Comparison of ENCODE assay signal across 12 cellular contexts in the genomic region with DNA sequence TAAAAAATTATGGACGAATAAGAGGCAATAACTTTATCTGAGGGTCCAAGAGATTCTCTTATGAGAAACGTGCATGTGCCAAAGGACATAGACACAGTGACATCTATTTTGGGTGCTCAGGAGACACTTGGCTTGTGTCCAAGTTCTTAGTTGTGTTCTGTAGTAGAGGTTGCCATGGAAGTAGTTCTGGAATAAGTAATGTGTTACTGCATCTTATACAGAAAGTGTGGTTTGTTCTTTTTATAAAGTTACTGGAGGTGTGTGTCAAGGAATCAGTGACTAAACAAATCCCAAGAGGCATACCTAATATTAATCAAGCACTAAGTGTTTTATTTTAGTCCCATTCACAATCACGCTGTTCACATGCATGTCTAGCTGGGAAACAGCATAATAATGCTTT.
DNase-seq lines count a peak whose midpoint lies in the region; ATAC-seq and TF ChIP-seq lines count a peak whose summit lies in the region.
"Had no signal": no experiment of that assay in that cellular context is flagged by ENCODE, and none has a peak within 500 bp of the region (broad histone marks: within the 10 kb centered on the region; RNA-seq: fewer than 3 reads in every experiment).

No MANE protein-coding gene starts in this region.

- H3K27me3 ChIP-seq in IMR-90 (ENCODE audit: control insufficient read depth, insufficient read depth, low read length) (no peaks in the 10 kb centered on the region), aorta (ENCODE audit: control insufficient read depth in 1 of 2, insufficient read depth in 2 of 2, low read length in 1 of 2) (no peaks in the 10 kb centered on the region)
- H3K27me3 ChIP-seq: adrenal gland had no signal

- in situ Hi-C loops in IMR-90 (cut with MboI; ENCODE audit: low sequenced_read_pairs) = no loop called here

- H3K9ac ChIP-seq in IMR-90 (ENCODE audit: low read depth, low read length) = no peak overlapping the region

- H3K4me1 ChIP-seq in IMR-90 (ENCODE audit: control insufficient read depth, insufficient read depth, low read length) (peaks cover 9% of the 10 kb centered on the region), aorta (ENCODE audit: control insufficient read depth in 1 of 2, insufficient read depth in 2 of 2, low read length in 2 of 2) (peaks cover 0 to 9% of the 10 kb centered on the region in 2 donors)
- H3K4me1 ChIP-seq: adrenal gland had no signal

- intact Hi-C loops in IMR-90 (cut with micrococcal nuclease) (no loop called here), aorta (cut with DNase I) (no loop called here)

- H3K36me3 ChIP-seq in IMR-90 (ENCODE audit: control insufficient read depth, insufficient read depth, low read length) (no peaks in the 10 kb centered on the region), aorta (ENCODE audit: control insufficient read depth in 1 of 2, insufficient read depth in 2 of 2, low read length in 1 of 2) (no peaks in the 10 kb centered on the region)
- H3K36me3 ChIP-seq: adrenal gland had no signal

- H3K14ac ChIP-seq in IMR-90 (replicated peaks; ENCODE audit: low read depth, low read length) = no peak overlapping the region; the same call in 1 of the 2 replicates

- TF ChIP-seq POLR2A in IMR-90 (IDR thresholded peaks at IDR 0.05; ENCODE audit: low read depth, low read length) = no peak

- ATAC-seq in IMR-90 (ENCODE audit: low read depth) = no peak
- peak; percentile 55 for ATAC-seq in aorta (ENCODE audit: low FRiP score)
- ATAC-seq: natural killer cell treated with Interleukin-12 subunit alpha and Interleukin-12 subunit beta and Interleukin-15 and Interleukin-18, amount 100 ng/mL, for 72 hours had no signal

- CTCF ChIA-PET in IMR-90 (lab: Yijun Ruan, JAX) = interaction anchor here (0.6 to 1.5 kb wide), 2 partner anchors 15 to 745 kb away, joined by 3 to 6 read pairs; no protein-coding TSS in a partner anchor

- peak overlapping the region; percentile 78; the same call in 1 of the 2 replicates for H3K4me2 ChIP-seq in IMR-90 (ENCODE audit: low read depth, low read length)

- peak overlapping the region; percentile 59; the same call in 1 of the 2 replicates for H2BK20ac ChIP-seq in IMR-90 (ENCODE audit: low read depth, low read length)

- H4K91ac ChIP-seq in IMR-90 (ENCODE audit: insufficient read depth, low read depth, low read length) = no peak overlapping the region; the same call in 1 of the 2 replicates

- no peaks in the 10 kb centered on the region for H4K20me1 ChIP-seq in IMR-90 (ENCODE audit: insufficient read depth, low read length)

- WGBS in IMR-90 (ENCODE audit: extremely low coverage in 2 of 2, insufficient read length in 1 of 2), 2 experiments = 50% methylated on average over 1 of the region's 3 CpGs; no CpG with 5 or more reads in 1 of the 2 experiments
- 15 to 35% methylated on average over 3 of the region's 3 CpGs for WGBS in aorta, 2 donors

- H3K4ac ChIP-seq in IMR-90 (ENCODE audit: low read depth, low read length) = peak overlapping the region; percentile 82; the same call in 1 of the 2 replicates

- H4K8ac ChIP-seq in IMR-90 (ENCODE audit: low read depth in 2 of 2, low read length in 2 of 2) = peak overlapping the region in 1 of 2 experiments; percentile 78; a peak in 1 of 4 replicates

- H2BK15ac ChIP-seq in IMR-90 (ENCODE audit: low read depth, low read length) = 0 out of 3 replicates have a peak overlapping the region, but pooled peaks have one; percentile 74

- no peak overlapping the region; the same call in 1 of the 2 replicates for H3K56ac ChIP-seq in IMR-90 (ENCODE audit: extremely low read depth, insufficient read depth, low read length)

- H2AFZ ChIP-seq in IMR-90 (replicated peaks; ENCODE audit: low read length, poor library complexity) = no peak overlapping the region

- H3K9me3 ChIP-seq in IMR-90 (ENCODE audit: control insufficient read depth, insufficient read depth, low read length) (no peaks in the 10 kb centered on the region), aorta (ENCODE audit: control insufficient read depth, low read length) (no peaks in the 10 kb centered on the region)
- H3K9me3 ChIP-seq: adrenal gland had no signal

- 0 out of 2 replicates have a peak, but pooled peaks cover 3% of the 10 kb centered on the region for H3K9me1 ChIP-seq in IMR-90 (ENCODE audit: insufficient read depth, low read length)

- H3K79me1 ChIP-seq in IMR-90 (ENCODE audit: low read depth in 1 of 2, low read length in 2 of 2) = peaks cover 3 to 24% of the 10 kb centered on the region in 2 experiments; a peak in 2 of 4 replicates

- peak overlapping the region; percentile 32; the same call in 1 of the 2 replicates for H3K23ac ChIP-seq in IMR-90 (ENCODE audit: low read depth, low read length)

- H2BK5ac ChIP-seq in IMR-90 (ENCODE audit: low read depth, low read length, poor library complexity, severe bottlenecking) = peak overlapping the region; percentile 85

- H2BK120ac ChIP-seq in IMR-90 (ENCODE audit: low read depth, low read length) = peak overlapping the region; percentile 41; the same call in 1 of the 2 replicates

- H2AK5ac ChIP-seq in IMR-90 (ENCODE audit: low read depth, low read length) = no peak overlapping the region; the same call in 1 of the 2 replicates

- H3K4me3 ChIP-seq in IMR-90 (ENCODE audit: insufficient read depth, low read depth, low read length) (no peak overlapping the region), fibroblast of villous mesenchyme (ENCODE audit: low read depth, low read length) (no peak overlapping the region), aorta (ENCODE audit: low read length in 2 of 2) (peak overlapping the region in 1 of 2 donors; percentile 20)
- H3K4me3 ChIP-seq: adrenal gland had no signal

- peak overlapping the region; percentile 35; the same call in 1 of the 2 replicates for H3K18ac ChIP-seq in IMR-90 (ENCODE audit: low read depth, low read length)

- peak overlapping the region; percentile 29; the same call in 1 of the 2 replicates for H4K5ac ChIP-seq in IMR-90 (ENCODE audit: low read depth, low read length)

- H3K27ac ChIP-seq in IMR-90 (ENCODE audit: insufficient read depth, low read length) = no peak overlapping the region
- H3K27ac ChIP-seq in aorta (ENCODE audit: low read depth in 1 of 2, low read length in 2 of 2) = no peak overlapping the region
- H3K27ac ChIP-seq: 22Rv1, adrenal gland had no signal

- dilution Hi-C loops in IMR-90 (cut with HindIII; ENCODE audit: low sequenced_read_pairs, unreplicated experiment) = no loop called here

- no peak for TF ChIP-seq CTCF in IMR-90 (conservative IDR thresholded peaks at IDR 0.05; ENCODE audit: low read depth, low read length)
- no peak for TF ChIP-seq CTCF in fibroblast of villous mesenchyme (IDR thresholded peaks at IDR 0.05; ENCODE audit: insufficient read depth, low read depth, low read length)

- BruUV-seq in IMR-90 (replicated peaks; lab: Mats Ljungman, UMichigan) = no TSS peak

- DNase-seq in NCI-H2029 (lab: John Stamatoyannopoulos, UW) (peak; percentile 42), NCI-H2029 treated with DMSO at 0.1 percent for 48 hours (lab: John Stamatoyannopoulos, UW) (no peak), IMR-90 (no peak), fibroblast of villous mesenchyme (ENCODE audit: low read depth) (peak; percentile 45), aorta (no peak), D341Med (ENCODE audit: low spot score) (no peak), NCI-H524 treated with DMSO at 0.1 percent for 48 hours (lab: John Stamatoyannopoulos, UW) (no peak)
- DNase-seq in stimulated activated CD4-positive, alpha-beta T cell treated with anti-CD3 and anti-CD28 coated beads, Interleukin-2, amount 100 ng/mL, for 24 hours = no peak
- DNase-seq: activated CD4-positive, alpha-beta T cell treated with anti-CD3 and anti-CD28 coated beads, Interleukin-2, amount 10 ng/mL, durations not matched to agents 24 days and 14 days; adrenal gland had no signal

- TF ChIP-seq RAD21 in IMR-90 (IDR thresholded peaks at IDR 0.05; ENCODE audit: low read length) = no peak

- H2AK9ac ChIP-seq in IMR-90 (replicated peaks; ENCODE audit: low read depth, low read length, poor library complexity) = no peak overlapping the region

- POLR2A ChIA-PET in IMR-90 (lab: Charles Lee; ENCODE audit: unreplicated experiment) = interaction anchor here (0.7 kb wide), 1 partner anchor 18 kb away, joined by 4 read pairs; no protein-coding TSS in a partner anchor

TF ChIP-seq in IMR-90, 13 proteins besides CTCF, POLR2A, EP300 and RAD21:
- TF ChIP-seq FOS (IDR thresholded peaks at IDR 0.05; ENCODE audit: low read depth, low read length) (no peak), ELK1 (IDR thresholded peaks at IDR 0.05; ENCODE audit: borderline replicate concordance, low read depth, low read length) (no peak), CHD1 (IDR thresholded peaks at IDR 0.05; ENCODE audit: low read depth, low read length) (no peak), SMC3 (IDR thresholded peaks at IDR 0.05; ENCODE audit: low read depth, low read length) (no peak), RFX5 (IDR thresholded peaks at IDR 0.05; ENCODE audit: low read depth, low read length) (no peak), USF2 (IDR thresholded peaks at IDR 0.05; ENCODE audit: low read depth, low read length) (no peak), BHLHE40 (IDR thresholded peaks at IDR 0.05; ENCODE audit: low read depth, low read length) (no peak), RCOR1 (IDR thresholded peaks at IDR 0.05; ENCODE audit: insufficient replicate concordance, low read length) (no peak), MAFK (IDR thresholded peaks at IDR 0.05; ENCODE audit: low read depth, low read length) (no peak), MAZ (IDR thresholded peaks at IDR 0.05; ENCODE audit: borderline replicate concordance, low read depth, low read length) (no peak), CEBPB (IDR thresholded peaks at IDR 0.05; ENCODE audit: low read depth, low read length) (no peak), NFE2L2 (IDR thresholded peaks at IDR 0.05; ENCODE audit: low read depth, low read length) (no peak), MXI1 (IDR thresholded peaks at IDR 0.05; ENCODE audit: borderline replicate concordance, low read depth, low read length) (no peak)

Comparison
In these comparisons a context has a peak if more than half of its experiments do, and no peak if none do; other contexts are left out.
1. DNase-seq: peak in NCI-H2029 (single experiment) and fibroblast of villous mesenchyme (single experiment); none in NCI-H2029 treated with DMSO at 0.1 percent for 48 hours (single experiment), IMR-90 (single experiment), aorta (0 of 2), stimulated activated CD4-positive, alpha-beta T cell treated with anti-CD3 and anti-CD28 coated beads, Interleukin-2, amount 100 ng/mL, for 24 hours (0 of 2), D341Med (single experiment) and NCI-H524 treated with DMSO at 0.1 percent for 48 hours (single experiment).